25 cellular contexts compared by ENCODE assay signal in genomic region chr4:96845798-96846197, GRCh38.
"Had no signal": no experiment of that assay in that cellular context is flagged by ENCODE, and none has a peak within 500 bp of the region (broad histone marks: within the 10 kb centered on the region; RNA-seq: fewer than 3 reads in every experiment).

No MANE protein-coding gene starts in this region.

- H3K4me3 ChIP-seq: colonic mucosa, coronary artery, dorsolateral prefrontal cortex, esophagus muscularis mucosa, esophagus squamous epithelium, gastrocnemius medialis, gastroesophageal sphincter, heart left ventricle, heart right ventricle had no signal

- DNase-seq: colonic mucosa; cortex of kidney; dermis blood vessel endothelial cell; dorsolateral prefrontal cortex; effector CD4-positive, alpha-beta T cell; effector CD8-positive, alpha-beta T cell; effector memory CD4-positive, alpha-beta T cell; effector memory CD8-positive, alpha-beta T cell; endodermal cell; esophagus squamous epithelium; foreskin fibroblast; gastrocnemius medialis; glutamatergic neuron; head of caudate nucleus; heart left ventricle; heart right ventricle had no signal

- ATAC-seq: effector memory CD8-positive, alpha-beta T cell; esophagus mucosa; foreskin keratinocyte; gastrocnemius medialis; gastroesophageal sphincter; heart left ventricle; heart right ventricle had no signal

- H3K27me3 ChIP-seq: colonic mucosa, dorsolateral prefrontal cortex, esophagus muscularis mucosa, esophagus squamous epithelium, foreskin keratinocyte, gastrocnemius medialis, gastroesophageal sphincter, heart left ventricle, heart right ventricle had no signal

- FAIRE-seq: colon, endometrium, endothelial cell of umbilical vein had no signal

- H3K4me1 ChIP-seq: colonic mucosa, esophagus muscularis mucosa, esophagus squamous epithelium, foreskin keratinocyte, gastrocnemius medialis, gastroesophageal sphincter, heart left ventricle, heart right ventricle had no signal

- H3K9me3 ChIP-seq: colonic mucosa, esophagus muscularis mucosa, esophagus squamous epithelium, gastrocnemius medialis, gastroesophageal sphincter, heart left ventricle, heart right ventricle had no signal

- H3K27ac ChIP-seq: colonic mucosa, coronary artery, dorsolateral prefrontal cortex, epithelial cell of prostate, esophagus muscularis mucosa, esophagus squamous epithelium, foreskin keratinocyte, gastrocnemius medialis, gastroesophageal sphincter, heart left ventricle, heart right ventricle had no signal

- H3K36me3 ChIP-seq: colonic mucosa, esophagus muscularis mucosa, esophagus squamous epithelium, gastrocnemius medialis, gastroesophageal sphincter, heart left ventricle, heart right ventricle had no signal
